In genomic region chr6:154675602-154676088, GRCh38 we compare ENCODE assay signal across 1 cellular context.
A peak's percentile ranks its signal among the peaks of the same experiment; 100 is the strongest.
TF ChIP-seq lines count a peak whose summit lies in the region.

No MANE protein-coding gene starts in this region.

TF ChIP-seq in HepG2, 621 proteins besides CTCF, POLR2A, EP300 and RAD21 (continued from another document and continues in another):
- no peak for TF ChIP-seq IRF9 (CRISPR knock-in tag; IDR thresholded peaks at IDR 0.05; ENCODE audit: borderline replicate concordance)
- no peak for TF ChIP-seq ZNF546 (CRISPR knock-in tag; conservative IDR thresholded peaks at IDR 0.05)
- TF ChIP-seq, protein P1, sequence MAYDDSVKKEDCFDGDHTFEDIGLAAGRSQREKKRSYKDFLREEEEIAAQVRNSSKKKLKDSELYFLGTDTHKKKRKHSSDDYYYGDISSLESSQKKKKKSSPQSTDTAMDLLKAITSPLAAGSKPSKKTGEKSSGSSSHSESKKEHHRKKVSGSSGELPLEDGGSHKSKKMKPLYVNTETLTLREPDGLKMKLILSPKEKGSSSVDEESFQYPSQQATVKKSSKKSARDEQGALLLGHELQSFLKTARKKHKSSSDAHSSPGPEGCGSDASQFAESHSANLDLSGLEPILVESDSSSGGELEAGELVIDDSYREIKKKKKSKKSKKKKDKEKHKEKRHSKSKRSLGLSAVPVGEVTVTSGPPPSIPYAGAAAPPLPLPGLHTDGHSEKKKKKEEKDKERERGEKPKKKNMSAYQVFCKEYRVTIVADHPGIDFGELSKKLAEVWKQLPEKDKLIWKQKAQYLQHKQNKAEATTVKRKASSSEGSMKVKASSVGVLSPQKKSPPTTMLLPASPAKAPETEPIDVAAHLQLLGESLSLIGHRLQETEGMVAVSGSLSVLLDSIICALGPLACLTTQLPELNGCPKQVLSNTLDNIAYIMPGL (CRISPR knock-in tag; IDR thresholded peaks at IDR 0.05; ENCODE audit: borderline replicate concordance in 1 of 2, low read depth in 1 of 2), result peak; percentile 90 to 96
- TF ChIP-seq ELK4 (CRISPR knock-in tag; IDR thresholded peaks at IDR 0.05; ENCODE audit: borderline replicate concordance), result no peak
- TF ChIP-seq MEIS1 (CRISPR knock-in tag; IDR thresholded peaks at IDR 0.05; ENCODE audit: borderline replicate concordance), result no peak
- TF ChIP-seq ZNF780A (CRISPR knock-in tag; IDR thresholded peaks at IDR 0.05), result no peak
- no peak for TF ChIP-seq HNRNPLL (IDR thresholded peaks at IDR 0.05; ENCODE audit: low read depth, low read length, poor library complexity, severe bottlenecking)
- TF ChIP-seq, protein P2, sequence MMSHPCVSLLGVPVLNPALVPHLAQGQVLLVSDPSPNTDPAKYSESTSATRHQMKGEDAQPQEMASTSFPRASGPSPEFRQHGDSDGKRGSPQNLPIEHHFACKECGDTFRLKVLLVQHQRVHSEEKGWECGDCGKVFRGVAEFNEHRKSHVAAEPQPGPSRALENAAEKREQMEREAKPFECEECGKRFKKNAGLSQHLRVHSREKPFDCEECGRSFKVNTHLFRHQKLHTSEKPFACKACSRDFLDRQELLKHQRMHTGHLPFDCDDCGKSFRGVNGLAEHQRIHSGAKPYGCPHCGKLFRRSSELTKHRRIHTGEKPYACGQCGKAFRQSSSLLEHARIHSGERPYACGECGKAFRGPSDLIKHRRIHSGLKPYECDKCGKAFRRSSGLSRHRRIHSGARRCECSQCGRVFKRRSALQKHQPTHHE (CRISPR knock-in tag; IDR thresholded peaks at IDR 0.05; ENCODE audit: borderline replicate concordance), result no peak
- TF ChIP-seq TEAD2 (CRISPR knock-in tag; IDR thresholded peaks at IDR 0.05), result no peak
- TF ChIP-seq, protein P3, sequence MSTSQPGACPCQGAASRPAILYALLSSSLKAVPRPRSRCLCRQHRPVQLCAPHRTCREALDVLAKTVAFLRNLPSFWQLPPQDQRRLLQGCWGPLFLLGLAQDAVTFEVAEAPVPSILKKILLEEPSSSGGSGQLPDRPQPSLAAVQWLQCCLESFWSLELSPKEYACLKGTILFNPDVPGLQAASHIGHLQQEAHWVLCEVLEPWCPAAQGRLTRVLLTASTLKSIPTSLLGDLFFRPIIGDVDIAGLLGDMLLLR (CRISPR knock-in tag; IDR thresholded peaks at IDR 0.05), result no peak
- no peak; the same call in 1 of the 2 replicates for TF ChIP-seq GABPB1 (CRISPR knock-in tag; IDR thresholded peaks at IDR 0.05)
- TF ChIP-seq HOMEZ (CRISPR knock-in tag; IDR thresholded peaks at IDR 0.05; ENCODE audit: low read depth), result peak; percentile 63; the same call in 1 of the 2 replicates
- no peak for TF ChIP-seq NR1H2 (CRISPR knock-in tag; IDR thresholded peaks at IDR 0.05; ENCODE audit: borderline replicate concordance, low read depth)
- peak; percentile 97 for TF ChIP-seq ZNF205 (CRISPR knock-in tag; IDR thresholded peaks at IDR 0.05)
- peak; percentile 85 for TF ChIP-seq RXRB (CRISPR knock-in tag; IDR thresholded peaks at IDR 0.05; ENCODE audit: borderline replicate concordance)
- no peak for TF ChIP-seq ZNF570 (CRISPR knock-in tag; IDR thresholded peaks at IDR 0.05; ENCODE audit: borderline replicate concordance)
- TF ChIP-seq, protein P4, sequence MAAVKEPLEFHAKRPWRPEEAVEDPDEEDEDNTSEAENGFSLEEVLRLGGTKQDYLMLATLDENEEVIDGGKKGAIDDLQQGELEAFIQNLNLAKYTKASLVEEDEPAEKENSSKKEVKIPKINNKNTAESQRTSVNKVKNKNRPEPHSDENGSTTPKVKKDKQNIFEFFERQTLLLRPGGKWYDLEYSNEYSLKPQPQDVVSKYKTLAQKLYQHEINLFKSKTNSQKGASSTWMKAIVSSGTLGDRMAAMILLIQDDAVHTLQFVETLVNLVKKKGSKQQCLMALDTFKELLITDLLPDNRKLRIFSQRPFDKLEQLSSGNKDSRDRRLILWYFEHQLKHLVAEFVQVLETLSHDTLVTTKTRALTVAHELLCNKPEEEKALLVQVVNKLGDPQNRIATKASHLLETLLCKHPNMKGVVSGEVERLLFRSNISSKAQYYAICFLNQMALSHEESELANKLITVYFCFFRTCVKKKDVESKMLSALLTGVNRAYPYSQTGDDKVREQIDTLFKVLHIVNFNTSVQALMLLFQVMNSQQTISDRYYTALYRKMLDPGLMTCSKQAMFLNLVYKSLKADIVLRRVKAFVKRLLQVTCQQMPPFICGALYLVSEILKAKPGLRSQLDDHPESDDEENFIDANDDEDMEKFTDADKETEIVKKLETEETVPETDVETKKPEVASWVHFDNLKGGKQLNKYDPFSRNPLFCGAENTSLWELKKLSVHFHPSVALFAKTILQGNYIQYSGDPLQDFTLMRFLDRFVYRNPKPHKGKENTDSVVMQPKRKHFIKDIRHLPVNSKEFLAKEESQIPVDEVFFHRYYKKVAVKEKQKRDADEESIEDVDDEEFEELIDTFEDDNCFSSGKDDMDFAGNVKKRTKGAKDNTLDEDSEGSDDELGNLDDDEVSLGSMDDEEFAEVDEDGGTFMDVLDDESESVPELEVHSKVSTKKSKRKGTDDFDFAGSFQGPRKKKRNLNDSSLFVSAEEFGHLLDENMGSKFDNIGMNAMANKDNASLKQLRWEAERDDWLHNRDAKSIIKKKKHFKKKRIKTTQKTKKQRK (IDR thresholded peaks at IDR 0.05; ENCODE audit: low read length), result no peak
- no peak for TF ChIP-seq ZNF282 (IDR thresholded peaks at IDR 0.05; ENCODE audit: partially characterized antibody)
- TF ChIP-seq TBX3 (IDR thresholded peaks at IDR 0.05; ENCODE audit: borderline replicate concordance), result no peak
- no peak for TF ChIP-seq GABPA (IDR thresholded peaks at IDR 0.05; ENCODE audit: low read depth, low read length)
- TF ChIP-seq GABPA (CRISPR knock-in tag; IDR thresholded peaks at IDR 0.05; ENCODE audit: low read depth), result no peak
- no peak for TF ChIP-seq ZNF17 (CRISPR knock-in tag; IDR thresholded peaks at IDR 0.05)
- TF ChIP-seq TP53 (CRISPR knock-in tag; conservative IDR thresholded peaks at IDR 0.05), result no peak
- TF ChIP-seq, protein P5, sequence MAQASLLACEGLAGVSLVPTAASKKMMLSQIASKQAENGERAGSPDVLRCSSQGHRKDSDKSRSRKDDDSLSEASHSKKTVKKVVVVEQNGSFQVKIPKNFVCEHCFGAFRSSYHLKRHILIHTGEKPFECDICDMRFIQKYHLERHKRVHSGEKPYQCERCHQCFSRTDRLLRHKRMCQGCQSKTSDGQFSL (CRISPR knock-in tag; IDR thresholded peaks at IDR 0.05), result no peak
- TF ChIP-seq SMARCE1 (IDR thresholded peaks at IDR 0.05; ENCODE audit: borderline replicate concordance), result no peak
- peak; percentile 66; the same call in 1 of the 2 replicates for TF ChIP-seq KDM2A (CRISPR knock-in tag; IDR thresholded peaks at IDR 0.05; ENCODE audit: borderline replicate concordance, low read depth)
- no peak for TF ChIP-seq ZNF563 (CRISPR knock-in tag; IDR thresholded peaks at IDR 0.05)
- TF ChIP-seq DPF2 (CRISPR knock-in tag; IDR thresholded peaks at IDR 0.05; ENCODE audit: borderline replicate concordance, low read depth), result no peak
- TF ChIP-seq ZSCAN20 (CRISPR knock-in tag; IDR thresholded peaks at IDR 0.05; ENCODE audit: borderline replicate concordance), result no peak
- TF ChIP-seq NR2C2 (CRISPR knock-in tag; IDR thresholded peaks at IDR 0.05; ENCODE audit: borderline replicate concordance), result no peak
- peak; percentile 65 for TF ChIP-seq PPARG (CRISPR knock-in tag; conservative IDR thresholded peaks at IDR 0.05)
- no peak for TF ChIP-seq ZNF281 (CRISPR knock-in tag; IDR thresholded peaks at IDR 0.05; ENCODE audit: borderline replicate concordance)
- no peak for TF ChIP-seq POGZ (CRISPR knock-in tag; IDR thresholded peaks at IDR 0.05)
- TF ChIP-seq, protein P6, sequence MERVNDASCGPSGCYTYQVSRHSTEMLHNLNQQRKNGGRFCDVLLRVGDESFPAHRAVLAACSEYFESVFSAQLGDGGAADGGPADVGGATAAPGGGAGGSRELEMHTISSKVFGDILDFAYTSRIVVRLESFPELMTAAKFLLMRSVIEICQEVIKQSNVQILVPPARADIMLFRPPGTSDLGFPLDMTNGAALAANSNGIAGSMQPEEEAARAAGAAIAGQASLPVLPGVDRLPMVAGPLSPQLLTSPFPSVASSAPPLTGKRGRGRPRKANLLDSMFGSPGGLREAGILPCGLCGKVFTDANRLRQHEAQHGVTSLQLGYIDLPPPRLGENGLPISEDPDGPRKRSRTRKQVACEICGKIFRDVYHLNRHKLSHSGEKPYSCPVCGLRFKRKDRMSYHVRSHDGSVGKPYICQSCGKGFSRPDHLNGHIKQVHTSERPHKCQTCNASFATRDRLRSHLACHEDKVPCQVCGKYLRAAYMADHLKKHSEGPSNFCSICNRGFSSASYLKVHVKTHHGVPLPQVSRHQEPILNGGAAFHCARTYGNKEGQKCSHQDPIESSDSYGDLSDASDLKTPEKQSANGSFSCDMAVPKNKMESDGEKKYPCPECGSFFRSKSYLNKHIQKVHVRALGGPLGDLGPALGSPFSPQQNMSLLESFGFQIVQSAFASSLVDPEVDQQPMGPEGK (CRISPR knock-in tag; IDR thresholded peaks at IDR 0.05), result no peak; the same call in 1 of the 2 replicates
- TF ChIP-seq ZNF224 (CRISPR knock-in tag; IDR thresholded peaks at IDR 0.05), result no peak
- TF ChIP-seq ZNF441 (CRISPR knock-in tag; IDR thresholded peaks at IDR 0.05; ENCODE audit: borderline replicate concordance), result no peak
- no peak; the same call in 2 of the 3 replicates for TF ChIP-seq MXI1 (IDR thresholded peaks at IDR 0.05; ENCODE audit: borderline replicate concordance, low read depth, low read length)
- TF ChIP-seq ZNF292 (CRISPR knock-in tag; IDR thresholded peaks at IDR 0.05; ENCODE audit: borderline replicate concordance, low read depth), result no peak
- TF ChIP-seq, protein P7, sequence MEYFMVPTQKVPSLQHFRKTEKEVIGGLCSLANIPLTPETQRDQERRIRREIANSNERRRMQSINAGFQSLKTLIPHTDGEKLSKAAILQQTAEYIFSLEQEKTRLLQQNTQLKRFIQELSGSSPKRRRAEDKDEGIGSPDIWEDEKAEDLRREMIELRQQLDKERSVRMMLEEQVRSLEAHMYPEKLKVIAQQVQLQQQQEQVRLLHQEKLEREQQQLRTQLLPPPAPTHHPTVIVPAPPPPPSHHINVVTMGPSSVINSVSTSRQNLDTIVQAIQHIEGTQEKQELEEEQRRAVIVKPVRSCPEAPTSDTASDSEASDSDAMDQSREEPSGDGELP (IDR thresholded peaks at IDR 0.05; ENCODE audit: borderline replicate concordance, low read depth), result no peak
- no peak for TF ChIP-seq HHEX (CRISPR knock-in tag; IDR thresholded peaks at IDR 0.05)
- TF ChIP-seq ZNF496 (CRISPR knock-in tag; IDR thresholded peaks at IDR 0.05; ENCODE audit: insufficient replicate concordance), result no peak
- TF ChIP-seq, protein P8, sequence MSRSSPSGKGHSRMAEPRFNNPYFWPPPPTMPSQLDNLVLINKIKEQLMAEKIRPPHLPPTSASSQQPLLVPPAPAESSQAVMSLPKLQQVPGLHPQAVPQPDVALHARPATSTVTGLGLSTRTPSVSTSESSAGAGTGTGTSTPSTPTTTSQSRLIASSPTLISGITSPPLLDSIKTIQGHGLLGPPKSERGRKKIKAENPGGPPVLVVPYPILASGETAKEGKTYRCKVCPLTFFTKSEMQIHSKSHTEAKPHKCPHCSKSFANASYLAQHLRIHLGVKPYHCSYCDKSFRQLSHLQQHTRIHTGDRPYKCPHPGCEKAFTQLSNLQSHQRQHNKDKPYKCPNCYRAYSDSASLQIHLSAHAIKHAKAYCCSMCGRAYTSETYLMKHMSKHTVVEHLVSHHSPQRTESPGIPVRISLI (CRISPR knock-in tag; IDR thresholded peaks at IDR 0.05; ENCODE audit: borderline replicate concordance), result no peak
- TF ChIP-seq ZNF703 (CRISPR knock-in tag; IDR thresholded peaks at IDR 0.05; ENCODE audit: borderline replicate concordance), result no peak
- no peak for TF ChIP-seq PAWR (CRISPR knock-in tag; IDR thresholded peaks at IDR 0.05; ENCODE audit: borderline replicate concordance)
- no peak for TF ChIP-seq HNRNPL (IDR thresholded peaks at IDR 0.05; ENCODE audit: low read depth, low read length)
- TF ChIP-seq TGIF2 (CRISPR knock-in tag; IDR thresholded peaks at IDR 0.05), result no peak
- no peak for TF ChIP-seq PHF5A (CRISPR knock-in tag; IDR thresholded peaks at IDR 0.05; ENCODE audit: low read depth, unreplicated experiment)
